26 cellular contexts compared by ENCODE assay signal in the genomic region with DNA sequence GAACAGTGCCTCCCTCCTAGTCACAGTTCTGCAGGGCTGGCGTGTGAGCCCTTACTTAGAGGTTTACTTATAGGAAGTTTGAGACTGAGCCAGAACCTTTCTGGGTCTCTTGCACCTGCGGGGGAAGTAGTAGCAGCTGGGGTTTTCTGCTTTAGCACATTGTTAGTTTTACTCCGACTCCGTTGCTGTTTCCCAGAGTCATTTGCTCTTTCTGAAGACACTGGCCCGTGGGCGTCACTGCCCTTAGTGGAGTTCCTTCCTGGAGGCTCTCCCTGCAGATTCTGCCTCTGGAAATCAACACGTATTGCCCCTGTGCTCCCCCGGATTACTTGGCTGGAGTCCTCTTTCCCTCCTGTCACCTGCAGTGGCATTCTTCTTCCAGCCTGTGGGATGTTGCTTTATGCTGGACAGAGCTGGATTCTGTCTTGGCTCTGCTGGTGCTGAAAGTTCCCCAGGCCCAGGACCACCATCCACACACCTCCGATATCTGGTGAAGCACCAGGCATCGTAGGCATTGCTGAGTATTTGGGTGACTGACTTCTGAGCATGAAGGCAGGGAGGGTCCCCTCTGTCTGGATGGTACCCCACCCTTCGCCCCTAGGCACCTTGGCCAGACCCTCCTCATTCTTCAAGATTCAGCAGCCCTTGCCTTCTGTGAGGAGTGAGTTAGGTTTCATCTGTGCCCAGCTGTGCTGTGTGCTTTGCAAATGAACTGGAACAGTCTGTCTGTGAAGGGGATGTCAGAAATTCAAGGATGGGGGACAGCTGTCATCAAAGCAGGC. TPM values are rescaled to one million over a fixed set of nuclear protein-coding genes. Genes with fewer than 3 reads are reported as not detected.
DNase-seq lines count a peak whose midpoint lies in the region; ATAC-seq and TF ChIP-seq lines count a peak whose summit lies in the region.
"Had no signal": no experiment of that assay in that cellular context is flagged by ENCODE, and none has a peak within 500 bp of the region (broad histone marks: within the 10 kb centered on the region; RNA-seq: fewer than 3 reads in every experiment).

No MANE protein-coding gene starts in this region.

- H3K36me3 Mint-ChIP-seq in chondrocyte (ENCODE audit: low read depth) (no peaks in the 10 kb centered on the region), nephron progenitor cell (ENCODE audit: low read depth) (no peaks in the 10 kb centered on the region)
- H3K36me3 Mint-ChIP-seq: activated naive CD8-positive, alpha-beta T cell treated with anti-CD3 and anti-CD28 coated beads, Interleukin-2, amount 10 ng/mL, durations not matched to agents 7 days and 5 days; stimulated activated effector memory CD8-positive, alpha-beta T cell treated with anti-CD3 and anti-CD28 coated beads, Interleukin-12 subunit alpha, Interleukin-12 subunit beta, amount 100 ng/mL, for 72 hours had no signal

- peaks cover 4% of the 10 kb centered on the region for H3K4me1 Mint-ChIP-seq in chondrocyte (ENCODE audit: low read depth)
- peaks cover 64% of the 10 kb centered on the region for H3K4me1 Mint-ChIP-seq in nephron progenitor cell
- H3K4me1 Mint-ChIP-seq: activated naive CD8-positive, alpha-beta T cell treated with anti-CD3 and anti-CD28 coated beads, Interleukin-2, amount 10 ng/mL, durations not matched to agents 7 days and 5 days had no signal

- H3K27ac Mint-ChIP-seq in chondrocyte (ENCODE audit: unreplicated experiment) (no peak overlapping the region), nephron progenitor cell (peak overlapping the region; percentile 64)
- H3K27ac Mint-ChIP-seq: activated naive CD8-positive, alpha-beta T cell treated with anti-CD3 and anti-CD28 coated beads, Interleukin-2, amount 10 ng/mL, durations not matched to agents 7 days and 5 days; stimulated activated effector memory CD8-positive, alpha-beta T cell treated with anti-CD3 and anti-CD28 coated beads, Interleukin-12 subunit alpha, Interleukin-12 subunit beta, amount 100 ng/mL, for 72 hours; T-helper 2 cell treated with Interferon-gamma antibody and Interleukin-4, amounts not matched to agents 5 μg/mL and 100 μg/mL, for 36 hours had no signal

- DNase-seq in activated effector memory CD4-positive, alpha-beta T cell treated with anti-CD3 and anti-CD28 coated beads, Interleukin-2, amount 50 U/mL, for 16 hours = peak; percentile 24
- no peak for DNase-seq in activated effector memory CD4-positive, alpha-beta T cell treated with Interleukin-2 at 50 U/mL for 16 hours
- peak; percentile 60 for DNase-seq in chondrocyte (ENCODE audit: low spot score)
- DNase-seq in nephron progenitor cell = no peak
- no peak for DNase-seq in NCI-H526 treated with DMSO at 0.1 percent for 48 hours (lab: John Stamatoyannopoulos, UW)
- DNase-seq in DMS153 (lab: John Stamatoyannopoulos, UW) = no peak
- DNase-seq in SHP77 (lab: John Stamatoyannopoulos, UW) = no peak
- DNase-seq: activated CD4-positive, alpha-beta T cell treated with anti-CD3 and anti-CD28 coated beads for 48 hours; activated CD8-positive, alpha-beta memory T cell treated with anti-CD3 and anti-CD28 coated beads for 24 hours; activated gamma-delta T cell; activated naive CD8-positive, alpha-beta T cell treated with anti-CD3 and anti-CD28 coated beads, Interleukin-2, amount 10 ng/mL, durations not matched to agents 7 days and 5 days; GDM1; H9; KBM-7; NCI-H1105 treated with DMSO at 0.1 percent for 48 hours; NCI-H2029 treated with DMSO at 0.1 percent for 48 hours; NCI-H345; SHP77 treated with DMSO at 0.1 percent for 48 hours; stimulated activated CD4-positive, alpha-beta T cell treated with anti-CD3 and anti-CD28 coated beads, Interleukin-4, amount 100 ng/mL, for 24 hours; substantia nigra; uterus had no signal

- no peak for ATAC-seq in HG03342 (IDR thresholded peaks at IDR 0.05; ENCODE audit: unreplicated experiment)
- ATAC-seq: right lobe of liver; stimulated activated effector memory CD8-positive, alpha-beta T cell treated with anti-CD3 and anti-CD28 coated beads, Interleukin-12 subunit alpha, Interleukin-12 subunit beta, amount 100 ng/mL, for 72 hours had no signal

- H3K27me3 Mint-ChIP-seq in chondrocyte (ENCODE audit: low read depth) = no peaks in the 10 kb centered on the region
- no peaks in the 10 kb centered on the region for H3K27me3 Mint-ChIP-seq in nephron progenitor cell (ENCODE audit: low read depth, poor library complexity)
- H3K27me3 Mint-ChIP-seq: activated naive CD8-positive, alpha-beta T cell treated with anti-CD3 and anti-CD28 coated beads, Interleukin-2, amount 10 ng/mL, durations not matched to agents 7 days and 5 days; central memory CD8-positive, alpha-beta T cell had no signal

- no peak for TF ChIP-seq CTCF in chondrocyte (IDR thresholded peaks at IDR 0.05)
- TF ChIP-seq CTCF in nephron progenitor cell (IDR thresholded peaks at IDR 0.05) = no peak

- H3K9me3 Mint-ChIP-seq in chondrocyte (ENCODE audit: low read depth) = no peaks in the 10 kb centered on the region
- no peaks in the 10 kb centered on the region for H3K9me3 Mint-ChIP-seq in nephron progenitor cell
- H3K9me3 Mint-ChIP-seq: activated naive CD8-positive, alpha-beta T cell treated with anti-CD3 and anti-CD28 coated beads, Interleukin-2, amount 10 ng/mL, durations not matched to agents 7 days and 5 days; central memory CD8-positive, alpha-beta T cell; H9; stimulated activated effector memory CD8-positive, alpha-beta T cell treated with anti-CD3 and anti-CD28 coated beads, Interleukin-12 subunit alpha, Interleukin-12 subunit beta, amount 100 ng/mL, for 72 hours; T-helper 2 cell treated with Interferon-gamma antibody and Interleukin-4, amounts not matched to agents 5 μg/mL and 100 μg/mL, for 36 hours had no signal

- no peak overlapping the region for H3K4me3 Mint-ChIP-seq in chondrocyte (ENCODE audit: unreplicated experiment)
- no peak overlapping the region for H3K4me3 Mint-ChIP-seq in nephron progenitor cell
- H3K4me3 Mint-ChIP-seq: activated naive CD8-positive, alpha-beta T cell treated with anti-CD3 and anti-CD28 coated beads, Interleukin-2, amount 10 ng/mL, durations not matched to agents 7 days and 5 days; central memory CD8-positive, alpha-beta T cell; H9; stimulated activated effector memory CD8-positive, alpha-beta T cell treated with anti-CD3 and anti-CD28 coated beads, Interleukin-12 subunit alpha, Interleukin-12 subunit beta, amount 100 ng/mL, for 72 hours; T-helper 2 cell treated with Interferon-gamma antibody and Interleukin-4, amounts not matched to agents 5 μg/mL and 100 μg/mL, for 36 hours had no signal

RNA-seq across cellular contexts. Expression of a gene that starts 51.7 kb away (rescaled TPM):
- 35.5 to 46.7 TPM (median 39.0 TPM) in 3 replicates for total RNA-seq in chondrocyte

Comparison
In these comparisons a context has a peak if more than half of its experiments do, and no peak if none do; other contexts are left out.
1. DNase-seq: peak in activated effector memory CD4-positive, alpha-beta T cell treated with anti-CD3 and anti-CD28 coated beads, Interleukin-2, amount 50 U/mL, for 16 hours (single experiment) and chondrocyte (single experiment); none in activated effector memory CD4-positive, alpha-beta T cell treated with Interleukin-2 at 50 U/mL for 16 hours (single experiment), nephron progenitor cell (single experiment), NCI-H526 treated with DMSO at 0.1 percent for 48 hours (single experiment), DMS153 (single experiment) and SHP77 (0 of 2).